Comparison of ENCODE assay signal across 8 cellular contexts in genomic region chr16:68116256-68116853, GRCh38. TPM values are rescaled to one million over a fixed set of nuclear protein-coding genes. Genes with fewer than 3 reads are reported as not detected.
DNase-seq lines count a peak whose midpoint lies in the region; ATAC-seq and TF ChIP-seq lines count a peak whose summit lies in the region.

No MANE protein-coding gene starts in this region.

- no peak overlapping the region for H3K4me3 ChIP-seq in GM12865 (ENCODE audit: low read depth, low read length)
- H3K4me3 ChIP-seq in foreskin fibroblast (ENCODE audit: low read depth in 1 of 2, low read length in 2 of 2): no peak overlapping the region

- DNase-seq in A172 (ENCODE audit: low spot score) (peak; percentile 2), GM12865 (ENCODE audit: low read depth) (peak; percentile 62), SKM-1 (lab: John Stamatoyannopoulos, UW; ENCODE audit: unreplicated experiment) (peak; percentile 12), foreskin fibroblast (peak; percentile 13 to 58), NCI-H446 (lab: John Stamatoyannopoulos, UW) (no peak), occipital lobe (lab: John Stamatoyannopoulos, UW) (no peak), T1000 (lab: John Stamatoyannopoulos, UW) (no peak)

- peak; percentile 55 for TF ChIP-seq CTCF in GM12865 (IDR thresholded peaks at IDR 0.05; ENCODE audit: insufficient read depth, low read depth, low read length, missing control alignments)
- peak; percentile 56 for TF ChIP-seq CTCF in foreskin fibroblast (IDR thresholded peaks at IDR 0.05; ENCODE audit: low read depth, low read length)

- no peak for ATAC-seq in HG02852 (IDR thresholded peaks at IDR 0.05; ENCODE audit: unreplicated experiment)

RNA-seq across cellular contexts. Expression of gene NFATC3, which starts 31.2 kb away (rescaled TPM):
- total RNA-seq in A172 (2014; rRNA removed; shearing (Covaris generic)): 13.4 and 14.3 TPM in 2 replicates
- 23.2 TPM for total RNA-seq in occipital lobe

Comparison
In these comparisons a context has a peak if more than half of its experiments do, and no peak if none do; other contexts are left out.
1. DNase-seq: peak in A172 (single experiment), GM12865 (single experiment), SKM-1 (single experiment) and foreskin fibroblast (2 of 2); none in NCI-H446 (0 of 2), occipital lobe (single experiment) and T1000 (single experiment).